ENCODE assay signal across 8 cellular contexts in the genomic region with DNA sequence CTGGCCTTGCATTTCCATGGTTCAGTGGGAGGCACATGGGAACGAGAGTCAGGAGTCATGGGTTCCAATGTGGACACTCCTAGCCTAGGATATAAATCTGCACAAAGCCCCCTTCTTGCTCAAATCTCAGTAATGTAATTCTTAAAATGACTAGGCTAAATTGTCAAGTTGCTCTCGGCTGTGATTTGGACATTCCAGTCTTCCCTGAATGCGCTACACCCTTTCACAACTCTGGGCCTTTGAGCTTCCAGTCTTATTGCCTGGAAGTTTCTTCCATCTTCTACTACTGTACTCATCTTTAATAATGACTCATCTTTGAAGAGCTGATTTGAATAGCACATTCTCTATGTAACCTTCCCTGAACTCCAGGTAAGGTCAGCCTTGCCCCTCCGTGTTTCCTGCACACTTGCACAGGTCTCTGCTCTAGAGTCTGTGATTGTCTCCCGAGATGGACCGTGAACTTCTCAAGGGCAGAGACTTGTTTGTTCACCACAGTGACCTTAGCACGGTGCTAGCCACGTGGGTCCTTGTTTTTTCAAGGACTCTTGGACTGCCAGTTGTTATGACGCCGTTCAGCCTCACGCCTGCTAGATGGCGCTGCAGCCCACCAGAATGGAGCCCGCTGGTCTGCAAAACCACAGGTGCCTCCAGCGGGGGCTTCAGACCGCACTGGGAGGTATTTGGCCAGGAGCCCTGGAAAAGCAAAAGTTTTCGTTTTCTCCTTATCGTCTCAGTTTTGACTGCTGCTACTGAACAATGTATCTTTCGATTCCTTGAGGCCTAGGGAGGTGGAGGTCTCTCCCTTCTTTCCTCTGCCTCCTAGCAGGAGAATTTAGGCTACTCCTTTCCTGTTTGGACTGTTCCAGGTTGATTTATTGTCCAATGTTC. TPM values are rescaled to one million over a fixed set of nuclear protein-coding genes. Genes with fewer than 3 reads are reported as not detected.
A peak's percentile ranks its signal among the peaks of the same experiment; 100 is the strongest.
DNase-seq lines count a peak whose midpoint lies in the region; ATAC-seq and TF ChIP-seq lines count a peak whose summit lies in the region.

No MANE protein-coding gene starts in this region.

- H3K4me3 Mint-ChIP-seq in CD8-positive, alpha-beta memory T cell: peak overlapping the region in 4 of 7 donors; percentile 12 to 49 (median 34)
- H3K4me3 Mint-ChIP-seq in activated T-helper 17 cell treated with anti-CD3 and anti-CD28 coated beads, Interleukin-2, amount 50 U/mL, for 72 hours: peak overlapping the region; percentile 61

- no peak overlapping the region for H3K4me3 ChIP-seq in CD8-positive, alpha-beta memory T cell (ENCODE audit: low read length)
- H3K4me3 ChIP-seq in HL-60 (replicated peaks; ENCODE audit: insufficient read depth, low read length) (no peak overlapping the region), PC-9 (no peak overlapping the region), thyroid gland (replicated peaks in 1 of 3) (no peak overlapping the region)

- H3K36me3 Mint-ChIP-seq in CD8-positive, alpha-beta memory T cell: no peaks in the 10 kb centered on the region
- no peaks in the 10 kb centered on the region for H3K36me3 Mint-ChIP-seq in activated T-helper 17 cell treated with anti-CD3 and anti-CD28 coated beads, Interleukin-2, amount 50 U/mL, for 72 hours (ENCODE audit: low read depth)

- H3K9me3 Mint-ChIP-seq in CD8-positive, alpha-beta memory T cell: no peaks in the 10 kb centered on the region
- H3K9me3 Mint-ChIP-seq in activated T-helper 17 cell treated with anti-CD3 and anti-CD28 coated beads, Interleukin-2, amount 50 U/mL, for 72 hours: no peaks in the 10 kb centered on the region

- no peaks in the 10 kb centered on the region for H3K79me2 ChIP-seq in PC-9 (ENCODE audit: low read depth)

- no peaks in the 10 kb centered on the region for H3F3A ChIP-seq in PC-9 (ENCODE audit: insufficient read depth, low read depth)

- no peaks in the 10 kb centered on the region for H3K27me3 ChIP-seq in CD8-positive, alpha-beta memory T cell (ENCODE audit: insufficient read depth, low read length, poor library complexity, severe bottlenecking)
- H3K27me3 ChIP-seq in HL-60 (ENCODE audit: insufficient read depth, poor library complexity, severe bottlenecking): no peaks in the 10 kb centered on the region
- no peaks in the 10 kb centered on the region for H3K27me3 ChIP-seq in PC-9 (ENCODE audit: insufficient read depth, low read depth)
- no peaks in the 10 kb centered on the region for H3K27me3 ChIP-seq in thyroid gland

- no peaks in the 10 kb centered on the region for H3K9me2 ChIP-seq in PC-9 (ENCODE audit: insufficient read depth)

- peak; percentile 27 to 64 (median 40) for DNase-seq in CD8-positive, alpha-beta memory T cell
- DNase-seq in HL-60 (ENCODE audit: low read depth in 1 of 2, low spot score in 1 of 2) (peak; percentile 29 to 59), PC-9 (peak in 1 of 2 experiments; percentile 57), fibroblast of the conjunctiva (ENCODE audit: low read depth) (peak; percentile 44), non-pigmented ciliary epithelial cell (ENCODE audit: low read depth) (peak; percentile 32), thyroid gland (peak; percentile 89 to 91)

- H3K27me3 Mint-ChIP-seq in CD8-positive, alpha-beta memory T cell: peaks cover 0 to 8% of the 10 kb centered on the region in 2 donors
- no peaks in the 10 kb centered on the region for H3K27me3 Mint-ChIP-seq in activated T-helper 17 cell treated with anti-CD3 and anti-CD28 coated beads, Interleukin-2, amount 50 U/mL, for 72 hours

- intact Hi-C loops in PC-9 (cut with micrococcal nuclease; ENCODE audit: unreplicated experiment): loop anchor here (1.0 to 5.0 kb wide), 4 partner anchors 84 to 1056 kb away; no protein-coding TSS in a partner anchor
- intact Hi-C loops in thyroid gland (cut with DNase I): loop anchor here (10.0 kb wide), 1 partner anchor 738 kb away; no protein-coding TSS in a partner anchor

- 0 out of 2 replicates have a peak overlapping the region, but pooled peaks have one; percentile 3 for H2AFZ ChIP-seq in PC-9

- H4K20me1 ChIP-seq in PC-9 (ENCODE audit: insufficient read depth): no peaks in the 10 kb centered on the region

- POLR2A ChIA-PET in CD8-positive, alpha-beta memory T cell (lab: Charles Lee): no interaction called here
- POLR2A ChIA-PET in PC-9 (lab: Charles Lee; ENCODE audit: unreplicated experiment): interaction anchor here (0.6 kb wide), 1 partner anchor 239 kb away, joined by 7 read pairs; no protein-coding TSS in a partner anchor

- H3K4me1 ChIP-seq in CD8-positive, alpha-beta memory T cell (ENCODE audit: insufficient read depth, low read length): no peaks in the 10 kb centered on the region
- no peaks in the 10 kb centered on the region for H3K4me1 ChIP-seq in PC-9 (replicated peaks; ENCODE audit: insufficient read depth)
- peaks cover 0 to 12% of the 10 kb centered on the region in 2 donors for H3K4me1 ChIP-seq in thyroid gland

- no peaks in the 10 kb centered on the region for H3K36me3 ChIP-seq in CD8-positive, alpha-beta memory T cell (ENCODE audit: insufficient read depth, low read length)
- no peaks in the 10 kb centered on the region for H3K36me3 ChIP-seq in PC-9 (ENCODE audit: low read depth)
- no peaks in the 10 kb centered on the region for H3K36me3 ChIP-seq in thyroid gland

- 16 to 17% methylated on average over 12 to 18 of the region's 18 CpGs for WGBS in thyroid gland, 2 donors

- TF ChIP-seq CTCF in HL-60 (IDR thresholded peaks at IDR 0.05; ENCODE audit: insufficient read depth, low read length) (peak; percentile 75), PC-9 (conservative IDR thresholded peaks at IDR 0.05) (peak; percentile 83), thyroid gland (IDR thresholded peaks at IDR 0.05) (peak; percentile 68 to 95 (median 88))

- BruUV-seq in PC-9 (replicated peaks; lab: Mats Ljungman, UMichigan): no TSS peak

- peak in 1 of 2 donors; percentile 19 for TF ChIP-seq POLR2A in thyroid gland (IDR thresholded peaks at IDR 0.05)

- ATAC-seq in GM19455 (IDR thresholded peaks at IDR 0.05; ENCODE audit: unreplicated experiment): peak; percentile 59
- peak; percentile 83 for ATAC-seq in activated T-helper 17 cell treated with anti-CD3 and anti-CD28 coated beads, Interleukin-2, amount 50 U/mL, for 72 hours (replicated peaks)

- peaks cover 9 to 10% (median 10%) of the 10 kb centered on the region in 3 donors for H3K4me1 Mint-ChIP-seq in CD8-positive, alpha-beta memory T cell
- peaks cover 10% of the 10 kb centered on the region for H3K4me1 Mint-ChIP-seq in activated T-helper 17 cell treated with anti-CD3 and anti-CD28 coated beads, Interleukin-2, amount 50 U/mL, for 72 hours

- CTCF ChIA-PET in CD8-positive, alpha-beta memory T cell (lab: Charles Lee): interaction anchor here (1.0 kb wide), 2 partner anchors 10 to 43 kb away, joined by 3 to 5 read pairs; no protein-coding TSS in a partner anchor
- CTCF ChIA-PET in PC-9 (lab: Charles Lee): interaction anchor here (0.6 to 0.7 kb wide), 3 partner anchors 43 to 106 kb away, joined by 3 read pairs; a partner anchor contains a TSS

- peak overlapping the region in 1 of 8 donors; percentile 27 for H3K27ac Mint-ChIP-seq in CD8-positive, alpha-beta memory T cell
- peak overlapping the region; percentile 44 for H3K27ac Mint-ChIP-seq in activated T-helper 17 cell treated with anti-CD3 and anti-CD28 coated beads, Interleukin-2, amount 50 U/mL, for 72 hours

- H3K27ac ChIP-seq in CD8-positive, alpha-beta memory T cell (ENCODE audit: low read depth, low read length): no peak overlapping the region
- no peak overlapping the region for H3K27ac ChIP-seq in HL-60 (replicated peaks)
- no peak overlapping the region for H3K27ac ChIP-seq in PC-9
- H3K27ac ChIP-seq in thyroid gland: peak overlapping the region in 2 of 3 donors; percentile 19 to 32

- H3K4me2 ChIP-seq in PC-9: peak overlapping the region; percentile 51

- no peaks in the 10 kb centered on the region for H3K9me3 ChIP-seq in CD8-positive, alpha-beta memory T cell (ENCODE audit: low read length)
- no peaks in the 10 kb centered on the region for H3K9me3 ChIP-seq in PC-9 (ENCODE audit: insufficient read depth, low read depth)
- no peaks in the 10 kb centered on the region for H3K9me3 ChIP-seq in thyroid gland

RNA-seq across cellular contexts. Expression of a gene that starts 44.3 kb away (rescaled TPM):
- 100 to 1,000 TPM; 195 to 202 TPM for total RNA-seq in CD8-positive, alpha-beta memory T cell
- 433 TPM for polyA plus RNA-seq in CD8-positive, alpha-beta memory T cell
- 97.7 and 163 TPM in 2 replicates for total RNA-seq in PC-9 (2021)
- 100 to 1,000 TPM in 1 of 2 donors, 10 to 100 TPM in 1; 80.0 to 128 TPM for total RNA-seq in activated T-helper 17 cell treated with anti-CD3 and anti-CD28 coated beads, Interleukin-2, amount 50 U/mL, for 72 hours
- 100 to 1,000 TPM in 3 of 4 donors, 10 to 100 TPM in 1; 88.3 to 203 (median 130) TPM for total RNA-seq in thyroid gland

RNA-seq across cellular contexts. Expression of a gene that starts 44.6 kb away (rescaled TPM):
- 10 to 100 TPM; 30.1 to 33.2 TPM for total RNA-seq in CD8-positive, alpha-beta memory T cell
- 31.4 TPM for polyA plus RNA-seq in CD8-positive, alpha-beta memory T cell
- total RNA-seq in PC-9 (2021) (30.2 and 32.6 TPM in 2 replicates), thyroid gland (10 to 100 TPM; 45.0 to 63.9 (median 58.2) TPM)
- 10 to 100 TPM; 26.5 to 28.3 TPM for total RNA-seq in activated T-helper 17 cell treated with anti-CD3 and anti-CD28 coated beads, Interleukin-2, amount 50 U/mL, for 72 hours

Comparison
In these comparisons a context has a peak if more than half of its experiments do, and no peak if none do; other contexts are left out.
1. H3K27ac ChIP-seq: peak in thyroid gland (2 of 3); none in CD8-positive, alpha-beta memory T cell (single experiment), HL-60 (single experiment) and PC-9 (single experiment).
2. Peak in every context shown above with its lines, with median percentiles within 50 percentile points of each other: CTCF ChIP-seq.